17 cellular contexts compared by ENCODE assay signal in the genomic region with DNA sequence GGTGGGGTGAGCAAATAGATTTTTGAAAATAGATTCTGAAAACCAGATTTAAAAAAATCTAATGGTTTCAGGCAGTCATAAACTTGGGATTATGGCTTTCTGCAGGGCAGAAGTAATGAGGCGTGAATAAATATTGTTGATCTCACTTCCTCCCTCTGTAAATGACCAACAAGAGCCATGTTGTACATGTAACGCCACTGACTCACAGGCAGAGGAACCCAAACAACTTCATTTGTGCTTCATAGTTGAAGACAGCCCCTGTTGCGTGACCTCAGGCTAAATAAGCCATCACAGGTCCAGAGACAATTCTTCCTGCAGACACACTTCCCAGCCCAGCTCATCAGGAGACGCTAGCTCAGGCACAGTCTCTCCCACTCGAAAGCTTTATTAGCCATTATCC.
DNase-seq lines count a peak whose midpoint lies in the region; ATAC-seq lines count a peak whose summit lies in the region.
"Had no signal": no experiment of that assay in that cellular context is flagged by ENCODE, and none has a peak within 500 bp of the region (broad histone marks: within the 10 kb centered on the region; RNA-seq: fewer than 3 reads in every experiment).

No MANE protein-coding gene starts in this region.

- H3K27me3 ChIP-seq in BLaER1 treated with 17β-estradiol and CSF1 and Interleukin-3, amounts not matched to agents 10 nM and 100 nM, result 0 out of 22 replicates have a peak, but pooled peaks cover 0 to 7% (median 0%) of the 10 kb centered on the region in 11 experiments

- DNase-seq in MV-4-11 (lab: John Stamatoyannopoulos, UW) (peak; percentile 74), HPDE6-E6E7 (ENCODE audit: extremely low spot score) (no peak), NCI-H510A (lab: John Stamatoyannopoulos, UW) (no peak), SHP77 (lab: John Stamatoyannopoulos, UW) (no peak)
- DNase-seq: activated CD4-positive, CD25-positive, alpha-beta regulatory T cell; activated CD8-positive, alpha-beta memory T cell treated with anti-CD3 and anti-CD28 coated beads, Interleukin-2, amount 10 ng/mL, durations not matched to agents 7 days and 5 days; activated effector memory CD4-positive, alpha-beta T cell treated with Interleukin-2 at 50 U/mL for 16 hours; amniotic stem cell; NCI-H1694 treated with DMSO at 0.1 percent for 48 hours; NCI-H524; RPMI8226; stimulated activated CD4-positive, alpha-beta T cell treated with anti-CD3 and anti-CD28 coated beads, Interleukin-2, amount 100 ng/mL, for 48 hours had no signal

- H3K4me3 Mint-ChIP-seq in dendritic cell treated with granulocyte-macrophage colony-stimulating factor and Interleukin-4, amounts not matched to agents 40 ng/mL and 50 ng/mL, for 4 days, result no peak overlapping the region
- H3K4me3 Mint-ChIP-seq: activated CD8-positive, alpha-beta memory T cell treated with anti-CD3 and anti-CD28 coated beads, Interleukin-2, amount 10 ng/mL, durations not matched to agents 7 days and 5 days had no signal

- ATAC-seq in GM18907 (IDR thresholded peaks at IDR 0.05; ENCODE audit: unreplicated experiment), result peak; percentile 46
- ATAC-seq in HG03196 (IDR thresholded peaks at IDR 0.05; ENCODE audit: unreplicated experiment), result no peak
- ATAC-seq: activated CD8-positive, alpha-beta memory T cell treated with anti-CD3 and anti-CD28 coated beads, Interleukin-2, amount 10 ng/mL, durations not matched to agents 7 days and 5 days had no signal

- peaks cover 15% of the 10 kb centered on the region for H3K36me3 Mint-ChIP-seq in dendritic cell treated with granulocyte-macrophage colony-stimulating factor and Interleukin-4, amounts not matched to agents 40 ng/mL and 50 ng/mL, for 4 days (ENCODE audit: low read depth)
- H3K36me3 Mint-ChIP-seq: activated CD8-positive, alpha-beta memory T cell treated with anti-CD3 and anti-CD28 coated beads, Interleukin-2, amount 10 ng/mL, durations not matched to agents 7 days and 5 days had no signal

- H3K27ac ChIP-seq in BLaER1 treated with 17β-estradiol and CSF1 and Interleukin-3, amounts not matched to agents 10 nM and 100 nM, result peak overlapping the region in 1 of 11 experiments; percentile 7; a peak in 2 of 22 replicates
- H3K27ac ChIP-seq: parathyroid adenoma had no signal

- no peaks in the 10 kb centered on the region for H3K27me3 Mint-ChIP-seq in dendritic cell treated with granulocyte-macrophage colony-stimulating factor and Interleukin-4, amounts not matched to agents 40 ng/mL and 50 ng/mL, for 4 days

- intact Hi-C loops in dendritic cell treated with granulocyte-macrophage colony-stimulating factor and Interleukin-4, amounts not matched to agents 40 ng/mL and 50 ng/mL, for 4 days (cut with micrococcal nuclease), result no loop called here

- no peaks in the 10 kb centered on the region for H3K36me3 ChIP-seq in BLaER1 treated with 17β-estradiol and CSF1 and Interleukin-3, amounts not matched to agents 10 nM and 100 nM

- H3K9ac ChIP-seq in BLaER1 treated with 17β-estradiol and CSF1 and Interleukin-3, amounts not matched to agents 10 nM and 100 nM, result no peak overlapping the region
- H3K9ac ChIP-seq: parathyroid adenoma had no signal

- peaks cover 32% of the 10 kb centered on the region for H3K9me3 Mint-ChIP-seq in dendritic cell treated with granulocyte-macrophage colony-stimulating factor and Interleukin-4, amounts not matched to agents 40 ng/mL and 50 ng/mL, for 4 days

- H4K20me1 ChIP-seq in BLaER1 treated with 17β-estradiol and CSF1 and Interleukin-3, amounts not matched to agents 10 nM and 100 nM, result no peaks in the 10 kb centered on the region

- H3K4me1 Mint-ChIP-seq in dendritic cell treated with granulocyte-macrophage colony-stimulating factor and Interleukin-4, amounts not matched to agents 40 ng/mL and 50 ng/mL, for 4 days (ENCODE audit: low read depth), result peaks cover 60% of the 10 kb centered on the region
- H3K4me1 Mint-ChIP-seq: activated CD8-positive, alpha-beta memory T cell treated with anti-CD3 and anti-CD28 coated beads, Interleukin-2, amount 10 ng/mL, durations not matched to agents 7 days and 5 days had no signal

- H3K4me1 ChIP-seq in BLaER1 treated with 17β-estradiol and CSF1 and Interleukin-3, amounts not matched to agents 10 nM and 100 nM, result peaks cover 5 to 65% (median 13%) of the 10 kb centered on the region in 10 experiments; a peak in 14 of 20 replicates
- H3K4me1 ChIP-seq: parathyroid adenoma had no signal

- H3K4me2 ChIP-seq in BLaER1 treated with 17β-estradiol and CSF1 and Interleukin-3, amounts not matched to agents 10 nM and 100 nM, result peak overlapping the region in 10 of 11 experiments; percentile 5 to 56 (median 30); a peak in 15 of 22 replicates

- peak overlapping the region; percentile 56 for H3K27ac Mint-ChIP-seq in dendritic cell treated with granulocyte-macrophage colony-stimulating factor and Interleukin-4, amounts not matched to agents 40 ng/mL and 50 ng/mL, for 4 days
- H3K27ac Mint-ChIP-seq: activated CD8-positive, alpha-beta memory T cell treated with anti-CD3 and anti-CD28 coated beads, Interleukin-2, amount 10 ng/mL, durations not matched to agents 7 days and 5 days had no signal

- no peak overlapping the region for H3K4me3 ChIP-seq in BLaER1 treated with 17β-estradiol and CSF1 and Interleukin-3, amounts not matched to agents 10 nM and 100 nM

- peaks cover 3 to 25% (median 6%) of the 10 kb centered on the region in 11 experiments; a peak in 18 of 22 replicates for H3K9me3 ChIP-seq in BLaER1 treated with 17β-estradiol and CSF1 and Interleukin-3, amounts not matched to agents 10 nM and 100 nM (replicated peaks in 1 of 11)
